Comparison of ENCODE assay signal across 20 cellular contexts in genomic region chr7:134679006-134679405, GRCh38. TPM values are rescaled to one million over a fixed set of nuclear protein-coding genes. Genes with fewer than 3 reads are reported as not detected.
DNase-seq lines count a peak whose midpoint lies in the region; ATAC-seq, FAIRE-seq and TF ChIP-seq lines count a peak whose summit lies in the region.
"Had no signal": no experiment of that assay in that cellular context is flagged by ENCODE, and none has a peak within 500 bp of the region (broad histone marks: within the 10 kb centered on the region; RNA-seq: fewer than 3 reads in every experiment).

No MANE protein-coding gene starts in this region.

- H3K4me3 Mint-ChIP-seq in CD4-positive, alpha-beta T cell, result no peak overlapping the region
- H3K4me3 Mint-ChIP-seq in activated B cell treated with CpG ODN at 0.5 μM for 24 hours (no peak overlapping the region), naive B cell (no peak overlapping the region)
- H3K4me3 Mint-ChIP-seq: IgD-negative memory B cell had no signal

- H3K9me3 ChIP-seq in A549, result peaks cover 7% of the 10 kb centered on the region; the same call in 2 of the 3 replicates
- peaks cover 6% of the 10 kb centered on the region for H3K9me3 ChIP-seq in CD4-positive, alpha-beta T cell (ENCODE audit: control insufficient read depth, low read length)
- H3K9me3 ChIP-seq: SJSA1 had no signal

- TF ChIP-seq EP300 in A549 (IDR thresholded peaks at IDR 0.05), result no peak

- no peak for ATAC-seq in A549
- no peak for ATAC-seq in CD4-positive, alpha-beta T cell (ENCODE audit: poor library complexity)
- no peak for ATAC-seq in activated B cell treated with CpG ODN at 0.5 μM for 24 hours (ENCODE audit: low read depth)
- ATAC-seq in naive B cell (ENCODE audit: low read depth in 2 of 2), result no peak
- ATAC-seq: GM12878 had no signal

- no peak overlapping the region for H3K4me2 ChIP-seq in A549
- H3K4me2 ChIP-seq: PC-9 had no signal

- H3K27ac Mint-ChIP-seq in CD4-positive, alpha-beta T cell, result peak overlapping the region; percentile 70
- peak overlapping the region; percentile 16 for H3K27ac Mint-ChIP-seq in activated B cell treated with CpG ODN at 0.5 μM for 24 hours
- peak overlapping the region in 4 of 6 donors; percentile 5 to 68 (median 36) for H3K27ac Mint-ChIP-seq in naive B cell
- H3K27ac Mint-ChIP-seq: IgD-negative memory B cell had no signal

- no peak overlapping the region for H3K27ac ChIP-seq in A549
- no peak overlapping the region for H3K27ac ChIP-seq in CD4-positive, alpha-beta T cell (ENCODE audit: low read depth, low read length)
- H3K27ac ChIP-seq: PC-9, SJSA1 had no signal

- DNase-seq in A549 (ENCODE audit: low read depth in 1 of 2, low spot score in 1 of 2) (no peak), activated B cell treated with CpG ODN at 0.5 μM for 24 hours (no peak), naive B cell (no peak), NCI-H226 (no peak), GM10266 (ENCODE audit: extremely low spot score) (no peak), AG08396 (ENCODE audit: low spot score) (no peak)
- no peak for DNase-seq in CD4-positive, alpha-beta T cell
- DNase-seq: ACHN, DND-41, NCI-H1417, NCI-H2029 treated with DMSO at 0.1 percent for 48 hours, NCI-H2171 treated with DMSO at 0.1 percent for 48 hours, NCI-H82, PC-9 had no signal

- intact Hi-C loops in CD4-positive, alpha-beta T cell (cut with DNase I, micrococcal nuclease), result loop anchor here in 1 of 2 experiments (5.0 kb wide), 1 partner anchor 37 kb away; no protein-coding TSS in a partner anchor
- intact Hi-C loops in activated B cell treated with CpG ODN at 0.5 μM for 24 hours (cut with micrococcal nuclease), result no loop called here

- CTCF ChIA-PET in A549 (lab: Yijun Ruan, JAX) (interaction anchor here (0.6 to 4.3 kb wide), 8 partner anchors 7 to 491 kb away, joined by 3 to 19 read pairs (median 4); no protein-coding TSS in a partner anchor), activated B cell treated with CpG ODN at 0.5 μM for 24 hours (lab: Charles Lee) (no interaction called here)
- CTCF ChIA-PET in CD4-positive, alpha-beta T cell (lab: Charles Lee), result no interaction called here

- peak; percentile 46 for FAIRE-seq in A549 (lab: Jason Lieb, UNC)
- FAIRE-seq: G401.6, GM18507 had no signal

- H3K27me3 ChIP-seq in CD4-positive, alpha-beta T cell (ENCODE audit: control insufficient read depth, insufficient read depth, low read length), result no peaks in the 10 kb centered on the region
- H3K27me3 ChIP-seq: SJSA1 had no signal

- H3K27me3 Mint-ChIP-seq in CD4-positive, alpha-beta T cell, result no peaks in the 10 kb centered on the region
- H3K27me3 Mint-ChIP-seq in activated B cell treated with CpG ODN at 0.5 μM for 24 hours, result no peaks in the 10 kb centered on the region
- H3K27me3 Mint-ChIP-seq in naive B cell, result no peaks in the 10 kb centered on the region
- H3K27me3 Mint-ChIP-seq: IgD-negative memory B cell had no signal

- no peak for TF ChIP-seq POLR2A in A549 (IDR thresholded peaks at IDR 0.05; ENCODE audit: low read length)

- WGBS in A549 (ENCODE audit: missing lambda C conversion rate), result 67% methylated on average over 2 of the region's 2 CpGs

- TF ChIP-seq RAD21 in A549 (conservative IDR thresholded peaks at IDR 0.05 in 1 of 2, IDR thresholded peaks at IDR 0.05 in 1 of 2), result no peak

- H3K4me1 Mint-ChIP-seq in CD4-positive, alpha-beta T cell (ENCODE audit: low read depth), result peaks cover 47% of the 10 kb centered on the region
- H3K4me1 Mint-ChIP-seq in activated B cell treated with CpG ODN at 0.5 μM for 24 hours (peaks cover 9% of the 10 kb centered on the region), naive B cell (peaks cover 7 to 10% (median 7%) of the 10 kb centered on the region in 3 donors)

- no peak overlapping the region for H3K4me3 ChIP-seq in A549
- H3K4me3 ChIP-seq: GM12878, HAP-1, PC-9, SJSA1 had no signal

- H3K4me1 ChIP-seq in A549, result 0 out of 3 replicates have a peak, but pooled peaks cover 6% of the 10 kb centered on the region
- H3K4me1 ChIP-seq: HAP-1 had no signal

- POLR2A ChIA-PET in A549 (lab: Yijun Ruan, JAX) (no interaction called here), activated B cell treated with CpG ODN at 0.5 μM for 24 hours (lab: Charles Lee) (no interaction called here)
- POLR2A ChIA-PET in CD4-positive, alpha-beta T cell (lab: Charles Lee), result no interaction called here

- H3K36me3 Mint-ChIP-seq in CD4-positive, alpha-beta T cell (ENCODE audit: low read depth), result peaks cover 35% of the 10 kb centered on the region
- peaks cover 30% of the 10 kb centered on the region for H3K36me3 Mint-ChIP-seq in activated B cell treated with CpG ODN at 0.5 μM for 24 hours (ENCODE audit: low read depth)
- peaks cover 0 to 8% of the 10 kb centered on the region in 2 donors for H3K36me3 Mint-ChIP-seq in naive B cell

- H3K9me3 Mint-ChIP-seq in CD4-positive, alpha-beta T cell, result no peaks in the 10 kb centered on the region
- H3K9me3 Mint-ChIP-seq in activated B cell treated with CpG ODN at 0.5 μM for 24 hours (peaks cover 3% of the 10 kb centered on the region), naive B cell (peaks cover 0 to 9% (median 4%) of the 10 kb centered on the region in 7 donors)

- TF ChIP-seq CTCF in A549 (IDR thresholded peaks at IDR 0.05) (no peak), activated B cell treated with CpG ODN at 0.5 μM for 24 hours (IDR thresholded peaks at IDR 0.05) (no peak), GM10266 (IDR thresholded peaks at IDR 0.05; ENCODE audit: control insufficient read depth, insufficient read depth, low read depth, missing control alignments) (no peak)
- no peak for TF ChIP-seq CTCF in CD4-positive, alpha-beta T cell (IDR thresholded peaks at IDR 0.05)

TF ChIP-seq in A549, 52 proteins besides CTCF, POLR2A, EP300 and RAD21:
- TF ChIP-seq SREBF2 (IDR thresholded peaks at IDR 0.05) (no peak), BCL3 (IDR thresholded peaks at IDR 0.05) (no peak), KDM5A (IDR thresholded peaks at IDR 0.05) (no peak), HOXA7 (CRISPR knock-in tag; IDR thresholded peaks at IDR 0.05) (no peak), RFX5 (IDR thresholded peaks at IDR 0.05) (no peak), ESRRA (IDR thresholded peaks at IDR 0.05; ENCODE audit: borderline replicate concordance, low read length) (no peak), NPAS2 (CRISPR knock-in tag; IDR thresholded peaks at IDR 0.05; ENCODE audit: borderline replicate concordance) (no peak), RARB (CRISPR knock-in tag; IDR thresholded peaks at IDR 0.05) (no peak), FOSB (CRISPR knock-in tag; IDR thresholded peaks at IDR 0.05) (no peak), KDM1A (IDR thresholded peaks at IDR 0.05; ENCODE audit: low read depth) (no peak)

RNA-seq across cellular contexts. Expression of gene BPGM, which starts 32.4 kb away (rescaled TPM):
- polyA plus RNA-seq in A549 (2011; rRNA removed), result 21.2 and 28.3 TPM in 2 replicates
- polyA plus RNA-seq in A549 (2012; cell fraction: cytosol; rRNA removed), result 9.4 and 10.4 TPM in 2 replicates
- 1.8 and 3.2 TPM in 2 replicates for polyA plus RNA-seq in A549 (2012; cell fraction: nucleus; rRNA removed)
- polyA plus RNA-seq in A549 (2017; fragmentation: RNase III; extraction: RNeasy Plus Mini Kit Qiagen cat#74134 plus additional on column Dnase treatment), result 16.3 to 19.4 TPM (median 18.7 TPM) in 3 replicates
- polyA minus RNA-seq in A549 (2011; rRNA and poly(A)+ RNA removed), result 6.0 and 7.3 TPM in 2 replicates
- total RNA-seq in CD4-positive, alpha-beta T cell, result 10 to 100 TPM; 46.3 to 46.6 TPM
- total RNA-seq in activated B cell treated with CpG ODN at 0.5 μM for 24 hours, result 10.1 and 10.2 TPM in 2 replicates
- 10 to 100 TPM; 17.6 to 33.9 (median 25.5) TPM for polyA plus RNA-seq in naive B cell (ENCODE audit: low read depth in 6 of 6)

Comparison
In these comparisons a context has a peak if more than half of its experiments do, and no peak if none do; other contexts are left out.
1. H3K27ac Mint-ChIP-seq: peak in every context shown above with its lines; median percentile 70 in CD4-positive, alpha-beta T cell; 36 in naive B cell; 16 in activated B cell treated with CpG ODN at 0.5 μM for 24 hours.